In genomic region chr11:68031136-68031459, GRCh38 we compare ENCODE assay signal across 8 cellular contexts. TPM values are rescaled to one million over a fixed set of nuclear protein-coding genes. Genes with fewer than 3 reads are reported as not detected.
DNase-seq lines count a peak whose midpoint lies in the region; ATAC-seq and TF ChIP-seq lines count a peak whose summit lies in the region.

No MANE protein-coding gene starts in this region.

- H3K4me3 ChIP-seq in H7 (ENCODE audit: insufficient read depth, low read depth, low read length): peak overlapping the region; percentile 90
- peak overlapping the region; percentile 74 for H3K4me3 ChIP-seq in WERI-Rb-1 (ENCODE audit: low read depth, low read length)
- peak overlapping the region; percentile 60 to 93 (median 75) for H3K4me3 ChIP-seq in sigmoid colon

- DNase-seq in H7: no peak
- DNase-seq in WERI-Rb-1: no peak
- DNase-seq in foreskin keratinocyte: no peak
- DNase-seq in sigmoid colon: no peak
- no peak for DNase-seq in kidney tubule cell (ENCODE audit: low spot score)
- no peak for DNase-seq in HK-2 (ENCODE audit: unreplicated experiment)

- no peak for TF ChIP-seq CTCF in WERI-Rb-1 (IDR thresholded peaks at IDR 0.05; ENCODE audit: low read depth, low read length)
- TF ChIP-seq CTCF in foreskin keratinocyte (conservative IDR thresholded peaks at IDR 0.05): no peak
- no peak for TF ChIP-seq CTCF in sigmoid colon (IDR thresholded peaks at IDR 0.05)

- no peak for TF ChIP-seq EP300 in sigmoid colon (IDR thresholded peaks at IDR 0.05)

- intact Hi-C loops in sigmoid colon (cut with DNase I): loop anchor here (2.0 kb wide), 1 partner anchor 20 kb away; the partner anchor contains the start of gene ALDH3B1

- peaks cover 19% of the 10 kb centered on the region for H3K36me3 ChIP-seq in H7 (replicated peaks; ENCODE audit: control insufficient read depth, insufficient read depth, low read length)
- H3K36me3 ChIP-seq in WERI-Rb-1: peaks cover 26% of the 10 kb centered on the region
- peaks cover 5 to 36% (median 23%) of the 10 kb centered on the region in 4 donors for H3K36me3 ChIP-seq in sigmoid colon

- no peak for TF ChIP-seq POLR2A in sigmoid colon (IDR thresholded peaks at IDR 0.05)

- H3K9me3 ChIP-seq in WERI-Rb-1 (ENCODE audit: severe bottlenecking) (no peaks in the 10 kb centered on the region), sigmoid colon (no peaks in the 10 kb centered on the region)

- no peaks in the 10 kb centered on the region for H3K4me1 ChIP-seq in foreskin keratinocyte
- H3K4me1 ChIP-seq in sigmoid colon: peaks cover 0 to 32% (median 27%) of the 10 kb centered on the region in 4 donors

- WGBS in sigmoid colon, 2 donors: 9 to 12% methylated on average over 10 of the region's 10 CpGs

- no peak for ATAC-seq in foreskin keratinocyte
- ATAC-seq in HG02759 (IDR thresholded peaks at IDR 0.05; ENCODE audit: unreplicated experiment): no peak
- no peak for ATAC-seq in HG03378 (IDR thresholded peaks at IDR 0.05; ENCODE audit: unreplicated experiment)

- H3K27ac ChIP-seq in WERI-Rb-1: peak overlapping the region; percentile 98
- peak overlapping the region; percentile 21 for H3K27ac ChIP-seq in foreskin keratinocyte
- H3K27ac ChIP-seq in sigmoid colon: peak overlapping the region; percentile 83 to 95 (median 92)

- H3K27me3 ChIP-seq in H7 (ENCODE audit: control insufficient read depth, insufficient read depth, low read length) (no peaks in the 10 kb centered on the region), WERI-Rb-1 (ENCODE audit: insufficient read depth, low read depth, severe bottlenecking) (no peaks in the 10 kb centered on the region), foreskin keratinocyte (no peaks in the 10 kb centered on the region), sigmoid colon (no peaks in the 10 kb centered on the region)

RNA-seq across cellular contexts. Expression of gene NDUFS8, which starts 0.6 kb away (rescaled TPM):
- 277 and 299 TPM in 2 replicates for total RNA-seq in H7 (2014; rRNA removed; shearing (Covaris generic))
- total RNA-seq in foreskin keratinocyte: 149 and 157 TPM in 2 replicates
- polyA plus RNA-seq in foreskin keratinocyte: 188 and 220 TPM in 2 replicates
- 100 to 1,000 TPM; 174 to 255 (median 212) TPM for total RNA-seq in sigmoid colon
- 100 to 1,000 TPM; 149 to 168 (median 164) TPM for polyA plus RNA-seq in sigmoid colon

RNA-seq across cellular contexts. Expression of gene TCIRG1, which starts 7.7 kb away (rescaled TPM):
- total RNA-seq in H7 (2014; rRNA removed; shearing (Covaris generic)): 44.7 and 62.9 TPM in 2 replicates
- 36.7 and 46.0 TPM in 2 replicates for total RNA-seq in foreskin keratinocyte
- 43.5 and 57.1 TPM in 2 replicates for polyA plus RNA-seq in foreskin keratinocyte
- total RNA-seq in sigmoid colon: 100 to 1,000 TPM in 1 of 4 donors, 10 to 100 TPM in 3; 69.9 to 147 (median 81.9) TPM
- polyA plus RNA-seq in sigmoid colon: 100 to 1,000 TPM in 1 of 3 donors, 10 to 100 TPM in 2; 15.0 to 276 (median 23.6) TPM

RNA-seq across cellular contexts. Expression of gene ALDH3B1, which starts 21.0 kb away (rescaled TPM):
- total RNA-seq in H7 (2014; rRNA removed; shearing (Covaris generic)): 0.35 and 0.37 TPM in 2 replicates
- total RNA-seq in foreskin keratinocyte (not detected in 2 replicates), sigmoid colon (10 to 100 TPM in 3 of 4 donors, 1 to 10 TPM in 1; 9.4 to 14.7 (median 11.7) TPM)
- polyA plus RNA-seq in foreskin keratinocyte (0.03 TPM in 1 of 2 replicates, not detected in the other), sigmoid colon (10 to 100 TPM in 1 of 3 donors, 1 to 10 TPM in 2; 6.2 to 11.0 (median 7.8) TPM)

RNA-seq across cellular contexts. Expression of gene UNC93B1, which starts 27.2 kb away (rescaled TPM):
- 26.2 and 28.3 TPM in 2 replicates for total RNA-seq in H7 (2014; rRNA removed; shearing (Covaris generic))
- total RNA-seq in foreskin keratinocyte: 14.8 and 16.3 TPM in 2 replicates
- polyA plus RNA-seq in foreskin keratinocyte: 14.8 and 15.3 TPM in 2 replicates
- 10 to 100 TPM; 24.7 to 27.6 (median 25.6) TPM for total RNA-seq in sigmoid colon
- polyA plus RNA-seq in sigmoid colon: 10 to 100 TPM; 11.4 to 52.7 (median 11.6) TPM

Comparison
In these comparisons a context has a peak if more than half of its experiments do, and no peak if none do; other contexts are left out.
1. H3K27ac ChIP-seq: peak in every context shown above with its lines; median percentile 98 in WERI-Rb-1; 92 in sigmoid colon; 21 in foreskin keratinocyte.